In the genomic region with DNA sequence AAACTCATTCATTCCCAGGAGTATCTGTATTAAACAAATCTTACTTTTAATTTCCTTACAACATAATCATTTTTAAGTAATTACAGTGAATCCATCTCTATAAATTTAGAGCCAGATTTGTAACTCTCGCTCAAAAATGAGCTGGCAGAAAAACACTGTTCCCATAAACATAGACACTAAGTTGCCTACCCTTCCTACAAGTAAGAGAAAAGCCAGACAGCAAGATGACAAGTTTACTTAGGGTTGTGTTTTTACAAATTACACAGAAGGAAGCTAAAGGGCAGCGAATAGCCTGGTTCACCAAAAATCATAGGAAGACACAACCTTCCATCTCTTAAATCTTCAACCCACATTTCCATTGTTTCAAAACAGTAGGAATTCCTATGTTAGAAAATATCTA, we compare ENCODE assay signal across 24 cellular contexts.
"Had no signal": no experiment of that assay in that cellular context is flagged by ENCODE, and none has a peak within 500 bp of the region (broad histone marks: within the 10 kb centered on the region; RNA-seq: fewer than 3 reads in every experiment).

No MANE protein-coding gene starts in this region.

- H3K36me3 ChIP-seq: ascending aorta, brain microvascular endothelial cell, gastroesophageal sphincter, spleen, tibial artery had no signal

- H3K4me3 ChIP-seq: ascending aorta, gastroesophageal sphincter, heart left ventricle, spleen, tibial artery had no signal

- H3K9me3 Mint-ChIP-seq: activated CD4-positive, alpha-beta T cell treated with anti-CD3 and anti-CD28 coated beads, Interleukin-2, amount 10 ng/mL, durations not matched to agents 7 days and 5 days; activated CD8-positive, alpha-beta T cell treated with anti-CD3 and anti-CD28 coated beads for 36 hours; dendritic cell treated with granulocyte-macrophage colony-stimulating factor and Interleukin-4, amounts not matched to agents 40 ng/mL and 50 ng/mL, for 4 days; natural killer cell; stimulated activated naive CD8-positive, alpha-beta T cell treated with anti-CD3 and anti-CD28 coated beads, Interleukin-15, Interleukin-2, amounts not matched to agents 100 ng/mL and 50 ng/mL, for 24 hours had no signal

- H3K27me3 ChIP-seq: ascending aorta, brain microvascular endothelial cell, gastroesophageal sphincter, heart left ventricle, spleen, tibial artery had no signal

- ATAC-seq: activated CD8-positive, alpha-beta memory T cell treated with anti-CD3 and anti-CD28 coated beads, Interleukin-2, amount 10 ng/mL, durations not matched to agents 7 days and 5 days; activated CD8-positive, alpha-beta T cell treated with anti-CD3 and anti-CD28 coated beads for 36 hours; activated naive CD4-positive, alpha-beta T cell treated with anti-CD3 and anti-CD28 coated beads, Interleukin-2, amount 50 U/mL, for 72 hours; esophagus mucosa; gastroesophageal sphincter; heart left ventricle; left cardiac atrium; natural killer cell; T-helper 17 cell had no signal

- H3K36me3 Mint-ChIP-seq: natural killer cell had no signal

- H3K4me3 Mint-ChIP-seq: activated CD4-positive, alpha-beta T cell treated with anti-CD3 and anti-CD28 coated beads, Interleukin-2, amount 10 ng/mL, durations not matched to agents 7 days and 5 days; activated CD8-positive, alpha-beta memory T cell treated with anti-CD3 and anti-CD28 coated beads, Interleukin-2, amount 10 ng/mL, durations not matched to agents 7 days and 5 days; activated CD8-positive, alpha-beta T cell treated with anti-CD3 and anti-CD28 coated beads for 36 hours; dendritic cell treated with granulocyte-macrophage colony-stimulating factor and Interleukin-4, amounts not matched to agents 40 ng/mL and 50 ng/mL, for 4 days; natural killer cell; stimulated activated naive CD8-positive, alpha-beta T cell treated with anti-CD3 and anti-CD28 coated beads, Interleukin-15, Interleukin-2, amounts not matched to agents 100 ng/mL and 50 ng/mL, for 24 hours; T-helper 17 cell had no signal

- DNase-seq: activated CD4-positive, alpha-beta T cell treated with anti-CD3 and anti-CD28 coated beads, Interleukin-2, amount 10 ng/mL, durations not matched to agents 7 days and 5 days; activated CD4-positive, CD25-positive, alpha-beta regulatory T cell treated with anti-CD3 and anti-CD28 coated beads, Interleukin-2, amount 50 U/mL, for 72 hours; activated CD8-positive, alpha-beta memory T cell treated with anti-CD3 and anti-CD28 coated beads, Interleukin-2, amount 10 ng/mL, durations not matched to agents 7 days and 5 days; activated CD8-positive, alpha-beta T cell treated with anti-CD3 and anti-CD28 coated beads for 36 hours; brain microvascular endothelial cell; caudate nucleus; effector CD8-positive, alpha-beta T cell; heart left ventricle; left cardiac atrium; mesendoderm; natural killer cell; spleen; stimulated activated CD4-positive, alpha-beta T cell treated with anti-CD3 and anti-CD28 coated beads, Interleukin-4, amount 100 ng/mL, for 24 hours; SW 1271; T-helper 17 cell; tibial artery had no signal

- H3K9me3 ChIP-seq: ascending aorta, gastroesophageal sphincter, heart left ventricle, spleen, tibial artery had no signal

- H3K27me3 Mint-ChIP-seq: activated CD4-positive, alpha-beta T cell treated with anti-CD3 and anti-CD28 coated beads, Interleukin-2, amount 10 ng/mL, durations not matched to agents 7 days and 5 days; activated CD8-positive, alpha-beta memory T cell treated with anti-CD3 and anti-CD28 coated beads, Interleukin-2, amount 10 ng/mL, durations not matched to agents 7 days and 5 days; activated CD8-positive, alpha-beta T cell treated with anti-CD3 and anti-CD28 coated beads for 36 hours; dendritic cell treated with granulocyte-macrophage colony-stimulating factor and Interleukin-4, amounts not matched to agents 40 ng/mL and 50 ng/mL, for 4 days; progenitor cell of endocrine pancreas; stimulated activated naive CD8-positive, alpha-beta T cell treated with anti-CD3 and anti-CD28 coated beads, Interleukin-15, Interleukin-2, amounts not matched to agents 100 ng/mL and 50 ng/mL, for 24 hours; T-helper 17 cell had no signal

- H3K27ac ChIP-seq: ascending aorta, brain microvascular endothelial cell, heart left ventricle, spleen, tibial artery, VCaP had no signal

- H3K27ac Mint-ChIP-seq: activated CD4-positive, alpha-beta T cell treated with anti-CD3 and anti-CD28 coated beads, Interleukin-2, amount 10 ng/mL, durations not matched to agents 7 days and 5 days; activated CD8-positive, alpha-beta memory T cell treated with anti-CD3 and anti-CD28 coated beads, Interleukin-2, amount 10 ng/mL, durations not matched to agents 7 days and 5 days; activated CD8-positive, alpha-beta T cell treated with anti-CD3 and anti-CD28 coated beads for 36 hours; activated naive CD4-positive, alpha-beta T cell treated with anti-CD3 and anti-CD28 coated beads, Interleukin-2, amount 50 U/mL, for 72 hours; dendritic cell treated with granulocyte-macrophage colony-stimulating factor and Interleukin-4, amounts not matched to agents 40 ng/mL and 50 ng/mL, for 4 days; progenitor cell of endocrine pancreas; stimulated activated naive CD8-positive, alpha-beta T cell treated with anti-CD3 and anti-CD28 coated beads, Interleukin-15, Interleukin-2, amounts not matched to agents 100 ng/mL and 50 ng/mL, for 24 hours; T-helper 17 cell had no signal
